Comparison of ENCODE assay signal across 2 cellular contexts in the genomic region with DNA sequence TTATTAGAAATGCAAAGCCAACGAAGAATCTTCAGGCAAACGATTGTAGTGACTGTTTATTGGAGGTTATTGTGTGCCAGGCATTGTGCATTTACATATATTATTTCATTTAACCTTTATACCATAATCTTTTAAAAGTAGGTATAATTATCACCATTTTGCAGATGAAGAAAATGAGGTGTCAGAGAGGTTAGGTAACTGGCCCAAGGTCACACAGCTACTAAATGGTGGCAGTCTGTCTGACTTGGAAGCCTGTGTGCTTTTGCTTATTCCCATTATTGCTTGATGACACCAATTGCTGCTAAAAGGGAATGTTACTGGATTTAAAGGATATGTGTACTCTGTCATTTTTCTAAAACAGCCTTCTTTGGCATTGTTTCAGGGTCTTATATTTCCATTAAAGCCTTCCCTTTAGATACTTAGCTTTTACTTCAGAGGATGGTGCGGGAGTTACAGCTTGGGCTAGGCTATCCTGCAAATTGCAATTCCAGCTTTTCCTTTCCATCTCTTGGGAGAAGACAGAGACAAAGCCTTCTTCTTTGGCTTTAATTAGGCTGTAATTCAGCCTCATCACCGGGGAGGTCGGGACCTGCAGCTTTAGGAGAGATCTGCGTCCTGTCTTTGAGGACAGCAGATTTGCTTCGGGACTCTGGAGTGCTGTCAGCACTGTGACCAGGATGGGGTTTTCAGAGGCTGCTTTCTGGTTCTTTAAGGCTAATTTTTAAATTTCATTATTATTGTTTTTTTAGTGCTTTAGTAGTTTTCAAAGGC.
TF ChIP-seq lines count a peak whose summit lies in the region.

No MANE protein-coding gene starts in this region.

TF ChIP-seq in GM23338, 12 proteins besides CTCF, POLR2A, EP300 and RAD21 (continued from another document and continues in another):
- TF ChIP-seq CREB1 (CRISPR knock-in tag; IDR thresholded peaks at IDR 0.05; ENCODE audit: low read depth) (no peak), JUNB (IDR thresholded peaks at IDR 0.05; ENCODE audit: unreplicated experiment) (no peak), ZNF331 (CRISPR knock-in tag; IDR thresholded peaks at IDR 0.05; ENCODE audit: low read depth) (no peak), EZH2 (IDR thresholded peaks at IDR 0.05; ENCODE audit: low read depth, unreplicated experiment) (no peak), POLR2AphosphoS5 (IDR thresholded peaks at IDR 0.05; ENCODE audit: low read depth) (no peak)
- TF ChIP-seq, protein P1, sequence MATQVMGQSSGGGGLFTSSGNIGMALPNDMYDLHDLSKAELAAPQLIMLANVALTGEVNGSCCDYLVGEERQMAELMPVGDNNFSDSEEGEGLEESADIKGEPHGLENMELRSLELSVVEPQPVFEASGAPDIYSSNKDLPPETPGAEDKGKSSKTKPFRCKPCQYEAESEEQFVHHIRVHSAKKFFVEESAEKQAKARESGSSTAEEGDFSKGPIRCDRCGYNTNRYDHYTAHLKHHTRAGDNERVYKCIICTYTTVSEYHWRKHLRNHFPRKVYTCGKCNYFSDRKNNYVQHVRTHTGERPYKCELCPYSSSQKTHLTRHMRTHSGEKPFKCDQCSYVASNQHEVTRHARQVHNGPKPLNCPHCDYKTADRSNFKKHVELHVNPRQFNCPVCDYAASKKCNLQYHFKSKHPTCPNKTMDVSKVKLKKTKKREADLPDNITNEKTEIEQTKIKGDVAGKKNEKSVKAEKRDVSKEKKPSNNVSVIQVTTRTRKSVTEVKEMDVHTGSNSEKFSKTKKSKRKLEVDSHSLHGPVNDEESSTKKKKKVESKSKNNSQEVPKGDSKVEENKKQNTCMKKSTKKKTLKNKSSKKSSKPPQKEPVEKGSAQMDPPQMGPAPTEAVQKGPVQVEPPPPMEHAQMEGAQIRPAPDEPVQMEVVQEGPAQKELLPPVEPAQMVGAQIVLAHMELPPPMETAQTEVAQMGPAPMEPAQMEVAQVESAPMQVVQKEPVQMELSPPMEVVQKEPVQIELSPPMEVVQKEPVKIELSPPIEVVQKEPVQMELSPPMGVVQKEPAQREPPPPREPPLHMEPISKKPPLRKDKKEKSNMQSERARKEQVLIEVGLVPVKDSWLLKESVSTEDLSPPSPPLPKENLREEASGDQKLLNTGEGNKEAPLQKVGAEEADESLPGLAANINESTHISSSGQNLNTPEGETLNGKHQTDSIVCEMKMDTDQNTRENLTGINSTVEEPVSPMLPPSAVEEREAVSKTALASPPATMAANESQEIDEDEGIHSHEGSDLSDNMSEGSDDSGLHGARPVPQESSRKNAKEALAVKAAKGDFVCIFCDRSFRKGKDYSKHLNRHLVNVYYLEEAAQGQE (IDR thresholded peaks at IDR 0.05; ENCODE audit: unreplicated experiment): no peak
- TF ChIP-seq, protein P2, sequence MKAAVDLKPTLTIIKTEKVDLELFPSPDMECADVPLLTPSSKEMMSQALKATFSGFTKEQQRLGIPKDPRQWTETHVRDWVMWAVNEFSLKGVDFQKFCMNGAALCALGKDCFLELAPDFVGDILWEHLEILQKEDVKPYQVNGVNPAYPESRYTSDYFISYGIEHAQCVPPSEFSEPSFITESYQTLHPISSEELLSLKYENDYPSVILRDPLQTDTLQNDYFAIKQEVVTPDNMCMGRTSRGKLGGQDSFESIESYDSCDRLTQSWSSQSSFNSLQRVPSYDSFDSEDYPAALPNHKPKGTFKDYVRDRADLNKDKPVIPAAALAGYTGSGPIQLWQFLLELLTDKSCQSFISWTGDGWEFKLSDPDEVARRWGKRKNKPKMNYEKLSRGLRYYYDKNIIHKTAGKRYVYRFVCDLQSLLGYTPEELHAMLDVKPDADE (IDR thresholded peaks at IDR 0.05): no peak

TF ChIP-seq in liver, 16 proteins besides CTCF, POLR2A, EP300 and RAD21 (continued from another document):
- TF ChIP-seq, protein P3, sequence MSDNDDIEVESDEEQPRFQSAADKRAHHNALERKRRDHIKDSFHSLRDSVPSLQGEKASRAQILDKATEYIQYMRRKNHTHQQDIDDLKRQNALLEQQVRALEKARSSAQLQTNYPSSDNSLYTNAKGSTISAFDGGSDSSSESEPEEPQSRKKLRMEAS (IDR thresholded peaks at IDR 0.05): no peak
- TF ChIP-seq HNF4A (conservative IDR thresholded peaks at IDR 0.05): no peak
